Comparison of ENCODE assay signal across 1 cellular context in genomic region chr18:55268146-55268545, GRCh38.
TF ChIP-seq lines count a peak whose summit lies in the region.

No MANE protein-coding gene starts in this region.

TF ChIP-seq in GM12878, 131 proteins besides CTCF, POLR2A, EP300 and RAD21 (continued from another document and continues in another):
- TF ChIP-seq KAT2A (conservative IDR thresholded peaks at IDR 0.05; ENCODE audit: control insufficient read depth, low read depth, low read length) (no peak), RUNX3 (IDR thresholded peaks at IDR 0.05; ENCODE audit: low read length) (peak; percentile 99), FOXM1 (IDR thresholded peaks at IDR 0.05; ENCODE audit: low read depth, low read length) (peak; percentile 99), ZNF207 (IDR thresholded peaks at IDR 0.05; ENCODE audit: borderline replicate concordance) (no peak), NFYA (IDR thresholded peaks at IDR 0.05; ENCODE audit: borderline replicate concordance, low read depth, low read length) (no peak), GABPA (IDR thresholded peaks at IDR 0.05; ENCODE audit: low read depth) (peak; percentile 54; the same call in 1 of the 2 replicates), MEF2B (IDR thresholded peaks at IDR 0.05; ENCODE audit: partially characterized antibody, poor library complexity, severe bottlenecking) (peak; percentile 81), POLR2AphosphoS2 (IDR thresholded peaks at IDR 0.05; ENCODE audit: low read depth, low read length) (no peak), ZNF687 (IDR thresholded peaks at IDR 0.05) (peak; percentile 71), TARDBP (IDR thresholded peaks at IDR 0.05; ENCODE audit: borderline replicate concordance) (no peak; the same call in 1 of the 2 replicates), ZNF217 (IDR thresholded peaks at IDR 0.05) (peak; percentile 83; the same call in 1 of the 2 replicates), NR2F1 (conservative IDR thresholded peaks at IDR 0.05) (peak; percentile 79), NBN (IDR thresholded peaks at IDR 0.05) (peak; percentile 85), SPI1 (IDR thresholded peaks at IDR 0.05; ENCODE audit: borderline replicate concordance, insufficient read depth, low read depth, low read length) (peak; percentile 90), BMI1 (IDR thresholded peaks at IDR 0.05; ENCODE audit: borderline replicate concordance) (peak; percentile 72; the same call in 1 of the 2 replicates), ZNF384 (IDR thresholded peaks at IDR 0.05; ENCODE audit: borderline replicate concordance, low read depth, low read length) (0 out of 2 replicates have a peak, but pooled peaks have one; percentile 8), RELA (IDR thresholded peaks at IDR 0.05; ENCODE audit: borderline replicate concordance, partially characterized antibody) (peak; percentile 98), JUND (IDR thresholded peaks at IDR 0.05; ENCODE audit: low read depth, low read length) (no peak), SMAD5 (IDR thresholded peaks at IDR 0.05; ENCODE audit: low read depth) (no peak), RCOR1 (conservative IDR thresholded peaks at IDR 0.05; ENCODE audit: low read depth, low read length) (peak; percentile 71; the same call in 1 of the 2 replicates), CBX3 (IDR thresholded peaks at IDR 0.05; ENCODE audit: borderline replicate concordance, low read depth) (no peak), SP1 (IDR thresholded peaks at IDR 0.05; ENCODE audit: low read depth, low read length) (peak; percentile 54), KLF5 (IDR thresholded peaks at IDR 0.05; ENCODE audit: partially characterized antibody) (peak; percentile 49), POU2F2 (IDR thresholded peaks at IDR 0.05; ENCODE audit: borderline replicate concordance, low read depth, low read length) (0 out of 3 replicates have a peak, but pooled peaks have one; percentile 30), TBL1XR1 (IDR thresholded peaks at IDR 0.05; ENCODE audit: low read depth, low read length) (peak; percentile 78; the same call in 1 of the 2 replicates), EED (IDR thresholded peaks at IDR 0.05; ENCODE audit: low read depth) (peak; percentile 95), EGR1 (IDR thresholded peaks at IDR 0.05; ENCODE audit: borderline replicate concordance in 1 of 2, low read depth in 2 of 2, low read length in 2 of 2) (no peak), ZSCAN29 (IDR thresholded peaks at IDR 0.05) (no peak), CBFB (IDR thresholded peaks at IDR 0.05; ENCODE audit: low read depth) (peak; percentile 83), HDAC6 (IDR thresholded peaks at IDR 0.05; ENCODE audit: unreplicated experiment) (no peak), SKIL (IDR thresholded peaks at IDR 0.05; ENCODE audit: low read depth, poor library complexity, severe bottlenecking) (peak; percentile 98), IKZF2 (IDR thresholded peaks at IDR 0.05) (peak; percentile 98 to 99), RBBP5 (conservative IDR thresholded peaks at IDR 0.05) (no peak), KDM1A (IDR thresholded peaks at IDR 0.05; ENCODE audit: borderline replicate concordance) (no peak), ASH2L (IDR thresholded peaks at IDR 0.05; ENCODE audit: borderline replicate concordance, low read depth) (no peak), SUPT20H (IDR thresholded peaks at IDR 0.05; ENCODE audit: borderline replicate concordance, control insufficient read depth, low read depth, low read length) (no peak), ESRRA (IDR thresholded peaks at IDR 0.05; ENCODE audit: low read length) (peak; percentile 99), SREBF2 (IDR thresholded peaks at IDR 0.05; ENCODE audit: low read length) (no peak), PAX8 (IDR thresholded peaks at IDR 0.05) (no peak), CHD4 (IDR thresholded peaks at IDR 0.05) (no peak), ZBED1 (IDR thresholded peaks at IDR 0.05; ENCODE audit: borderline replicate concordance) (peak; percentile 96), ZBTB40 (IDR thresholded peaks at IDR 0.05; ENCODE audit: borderline replicate concordance) (no peak), BCLAF1 (IDR thresholded peaks at IDR 0.05) (no peak), POLR2AphosphoS5 (IDR thresholded peaks at IDR 0.05; ENCODE audit: low read length) (peak; percentile 5; the same call in 1 of the 2 replicates), ATF3 (IDR thresholded peaks at IDR 0.05; ENCODE audit: borderline replicate concordance, extremely low read depth, low read depth, low read length) (0 out of 2 replicates have a peak, but pooled peaks have one; percentile 6), TAF1 (IDR thresholded peaks at IDR 0.05; ENCODE audit: borderline replicate concordance, low read depth, low read length) (no peak; the same call in 1 of the 2 replicates), HDGF (IDR thresholded peaks at IDR 0.05) (no peak), FOS (IDR thresholded peaks at IDR 0.05; ENCODE audit: borderline replicate concordance, extremely low read depth, insufficient read length) (no peak)
- TF ChIP-seq, protein P1, sequence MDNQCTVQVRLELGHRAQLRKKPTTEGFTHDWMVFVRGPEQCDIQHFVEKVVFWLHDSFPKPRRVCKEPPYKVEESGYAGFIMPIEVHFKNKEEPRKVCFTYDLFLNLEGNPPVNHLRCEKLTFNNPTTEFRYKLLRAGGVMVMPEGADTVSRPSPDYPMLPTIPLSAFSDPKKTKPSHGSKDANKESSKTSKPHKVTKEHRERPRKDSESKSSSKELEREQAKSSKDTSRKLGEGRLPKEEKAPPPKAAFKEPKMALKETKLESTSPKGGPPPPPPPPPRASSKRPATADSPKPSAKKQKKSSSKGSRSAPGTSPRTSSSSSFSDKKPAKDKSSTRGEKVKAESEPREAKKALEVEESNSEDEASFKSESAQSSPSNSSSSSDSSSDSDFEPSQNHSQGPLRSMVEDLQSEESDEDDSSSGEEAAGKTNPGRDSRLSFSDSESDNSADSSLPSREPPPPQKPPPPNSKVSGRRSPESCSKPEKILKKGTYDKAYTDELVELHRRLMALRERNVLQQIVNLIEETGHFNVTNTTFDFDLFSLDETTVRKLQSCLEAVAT (IDR thresholded peaks at IDR 0.05), result peak; percentile 58
- TF ChIP-seq, protein P2, sequence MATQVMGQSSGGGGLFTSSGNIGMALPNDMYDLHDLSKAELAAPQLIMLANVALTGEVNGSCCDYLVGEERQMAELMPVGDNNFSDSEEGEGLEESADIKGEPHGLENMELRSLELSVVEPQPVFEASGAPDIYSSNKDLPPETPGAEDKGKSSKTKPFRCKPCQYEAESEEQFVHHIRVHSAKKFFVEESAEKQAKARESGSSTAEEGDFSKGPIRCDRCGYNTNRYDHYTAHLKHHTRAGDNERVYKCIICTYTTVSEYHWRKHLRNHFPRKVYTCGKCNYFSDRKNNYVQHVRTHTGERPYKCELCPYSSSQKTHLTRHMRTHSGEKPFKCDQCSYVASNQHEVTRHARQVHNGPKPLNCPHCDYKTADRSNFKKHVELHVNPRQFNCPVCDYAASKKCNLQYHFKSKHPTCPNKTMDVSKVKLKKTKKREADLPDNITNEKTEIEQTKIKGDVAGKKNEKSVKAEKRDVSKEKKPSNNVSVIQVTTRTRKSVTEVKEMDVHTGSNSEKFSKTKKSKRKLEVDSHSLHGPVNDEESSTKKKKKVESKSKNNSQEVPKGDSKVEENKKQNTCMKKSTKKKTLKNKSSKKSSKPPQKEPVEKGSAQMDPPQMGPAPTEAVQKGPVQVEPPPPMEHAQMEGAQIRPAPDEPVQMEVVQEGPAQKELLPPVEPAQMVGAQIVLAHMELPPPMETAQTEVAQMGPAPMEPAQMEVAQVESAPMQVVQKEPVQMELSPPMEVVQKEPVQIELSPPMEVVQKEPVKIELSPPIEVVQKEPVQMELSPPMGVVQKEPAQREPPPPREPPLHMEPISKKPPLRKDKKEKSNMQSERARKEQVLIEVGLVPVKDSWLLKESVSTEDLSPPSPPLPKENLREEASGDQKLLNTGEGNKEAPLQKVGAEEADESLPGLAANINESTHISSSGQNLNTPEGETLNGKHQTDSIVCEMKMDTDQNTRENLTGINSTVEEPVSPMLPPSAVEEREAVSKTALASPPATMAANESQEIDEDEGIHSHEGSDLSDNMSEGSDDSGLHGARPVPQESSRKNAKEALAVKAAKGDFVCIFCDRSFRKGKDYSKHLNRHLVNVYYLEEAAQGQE (IDR thresholded peaks at IDR 0.05; ENCODE audit: low read depth, low read length), result peak; percentile 70
